8 cellular contexts compared by ENCODE assay signal in the genomic region with DNA sequence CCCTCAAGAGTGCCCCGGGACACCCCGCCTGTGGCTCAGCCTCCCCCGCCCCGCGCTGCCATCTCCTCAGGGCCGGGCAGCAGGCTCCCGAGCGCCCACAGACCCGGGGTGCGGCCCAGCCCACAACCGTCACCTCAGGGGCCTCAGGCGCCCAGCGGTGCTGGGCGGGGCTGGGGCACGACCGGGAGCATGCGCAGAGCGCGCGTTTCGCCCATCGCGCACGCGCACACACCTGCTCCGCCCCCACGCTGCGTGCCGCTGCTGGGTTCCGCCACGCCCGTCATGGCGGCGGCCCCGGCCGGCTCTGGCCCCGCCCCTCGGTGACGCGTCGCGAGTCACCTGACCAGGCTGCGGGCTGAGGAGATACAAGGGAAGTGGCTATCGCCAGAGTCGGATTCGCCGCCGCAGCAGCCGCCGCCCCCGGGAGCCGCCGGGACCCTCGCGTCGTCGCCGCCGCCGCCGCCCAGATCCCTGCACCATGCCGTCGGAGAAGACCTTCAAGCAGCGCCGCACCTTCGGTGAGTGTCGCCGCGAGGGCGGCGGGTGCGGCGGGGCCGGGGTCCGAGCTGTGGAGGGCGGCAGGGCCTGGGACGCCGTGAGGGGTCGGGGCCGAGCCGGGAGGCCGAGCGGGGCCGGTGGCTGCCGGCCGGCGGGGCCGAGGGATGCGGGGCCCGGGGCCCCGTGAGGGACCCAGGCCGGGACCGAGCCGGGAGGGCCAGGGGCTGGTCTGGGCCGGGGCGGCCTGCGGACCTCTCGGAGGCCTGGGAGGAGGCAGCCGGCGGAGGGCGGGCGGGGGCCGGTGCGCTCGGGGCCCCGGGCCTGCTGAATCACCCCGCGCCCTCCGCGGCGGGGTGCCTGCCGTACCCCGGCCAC. TPM values are rescaled to one million over a fixed set of nuclear protein-coding genes. Genes with fewer than 3 reads are reported as not detected.
A peak's percentile ranks its signal among the peaks of the same experiment; 100 is the strongest.
DNase-seq lines count a peak whose midpoint lies in the region; ATAC-seq, FAIRE-seq and TF ChIP-seq lines count a peak whose summit lies in the region.

Gene MAP1LC3B, plus strand, starts transcription at position 387 of the 873 bp plus-strand sequence. Its CDS starts 92 bp downstream, at position 479.

- H3K9me1 ChIP-seq in IMR-90 (ENCODE audit: insufficient read depth, low read length) (peaks cover 4% of the 10 kb centered on the region; the same call in 1 of the 2 replicates), endothelial cell of umbilical vein (replicated peaks; ENCODE audit: control insufficient read depth, extremely low read depth, insufficient read depth, low read length) (no peaks in the 10 kb centered on the region)

- DNase-seq in D721Med (ENCODE audit: insufficient read length, low spot score) (peak; percentile 71), IMR-90 (peak; percentile 94), OCI-LY7 (ENCODE audit: low spot score) (peak; percentile 97), activated T-cell treated with anti-CD3 and anti-CD28 coated beads for 1 hour (ENCODE audit: low read depth) (peak; percentile 97), endothelial cell of umbilical vein (ENCODE audit: low read depth, low spot score) (peak; percentile 98)
- peak; percentile 96 to 98 for DNase-seq in stimulated activated CD8-positive, alpha-beta memory T cell treated with anti-CD3 and anti-CD28 coated beads, Interleukin-2, amount 100 ng/mL, for 48 hours (ENCODE audit: low read depth in 2 of 2)

- peak within 1 kb of the TSS; percentile 96 for H2AK9ac ChIP-seq in IMR-90 (replicated peaks; ENCODE audit: low read depth, low read length, poor library complexity)

- H3K27ac ChIP-seq in IMR-90 (ENCODE audit: insufficient read depth, low read length) (peak within 1 kb of the TSS; percentile 90), OCI-LY7 (ENCODE audit: low read depth, low read length, poor library complexity, severe bottlenecking) (peak within 1 kb of the TSS; percentile 50), endothelial cell of umbilical vein (ENCODE audit: insufficient read depth, low read depth, low read length) (peak within 1 kb of the TSS; percentile 93)

- ATAC-seq in GM21526 (IDR thresholded peaks at IDR 0.05; ENCODE audit: low FRiP score, unreplicated experiment) (peak; percentile 59), IMR-90 (ENCODE audit: low read depth) (peak; percentile 83)

- H3K4me2 ChIP-seq in IMR-90 (ENCODE audit: low read depth, low read length) = peak within 1 kb of the TSS; percentile 87
- peak within 1 kb of the TSS; percentile 92 for H3K4me2 ChIP-seq in OCI-LY7 (ENCODE audit: low read length)
- peak within 1 kb of the TSS; percentile 77 for H3K4me2 ChIP-seq in endothelial cell of umbilical vein (ENCODE audit: insufficient read depth, low read length)

- H3K79me2 ChIP-seq in OCI-LY7 (ENCODE audit: insufficient read depth, low read depth, low read length) (peaks cover 27% of the 10 kb centered on the region; the same call in 1 of the 2 replicates), endothelial cell of umbilical vein (ENCODE audit: control insufficient read depth, insufficient read depth, low read length) (peaks cover 42% of the 10 kb centered on the region)

- TF ChIP-seq POLR2A in IMR-90 (IDR thresholded peaks at IDR 0.05; ENCODE audit: low read depth, low read length) (peak; percentile 99), endothelial cell of umbilical vein (IDR thresholded peaks at IDR 0.05; ENCODE audit: low read depth, low read length) (peak; percentile 89)

- POLR2A ChIA-PET in IMR-90 (lab: Charles Lee; ENCODE audit: unreplicated experiment) (no interaction called here), OCI-LY7 (lab: Charles Lee) (no interaction called here), endothelial cell of umbilical vein (lab: Charles Lee) (no interaction called here)

- TF ChIP-seq RAD21 in IMR-90 (IDR thresholded peaks at IDR 0.05; ENCODE audit: low read length) = no peak

- H4K20me1 ChIP-seq in IMR-90 (ENCODE audit: insufficient read depth, low read length) (peaks cover 38% of the 10 kb centered on the region), OCI-LY7 (ENCODE audit: insufficient read depth, low read length) (peaks cover 14% of the 10 kb centered on the region), endothelial cell of umbilical vein (replicated peaks; ENCODE audit: control insufficient read depth, extremely low read depth, insufficient read depth, low read length) (peaks cover 11% of the 10 kb centered on the region)

- peak within 1 kb of the TSS; percentile 52 for H3K56ac ChIP-seq in IMR-90 (ENCODE audit: extremely low read depth, insufficient read depth, low read length)

- H2BK20ac ChIP-seq in IMR-90 (ENCODE audit: low read depth, low read length) = no peak within 1 kb of the TSS

- peak within 1 kb of the TSS; percentile 86 for H2BK5ac ChIP-seq in IMR-90 (ENCODE audit: low read depth, low read length, poor library complexity, severe bottlenecking)

- H3K4me1 ChIP-seq in IMR-90 (ENCODE audit: control insufficient read depth, insufficient read depth, low read length) (peaks cover 7% of the 10 kb centered on the region), OCI-LY7 (ENCODE audit: insufficient read depth, low read length, poor library complexity, severe bottlenecking) (peaks cover 45% of the 10 kb centered on the region), endothelial cell of umbilical vein (ENCODE audit: control insufficient read depth, extremely low read depth, insufficient read depth, low read length) (peaks cover 34% of the 10 kb centered on the region), mononuclear cell (ENCODE audit: insufficient read depth, low read length) (peaks cover 49% of the 10 kb centered on the region)

- peak within 1 kb of the TSS; percentile 97 for H3K4ac ChIP-seq in IMR-90 (ENCODE audit: low read depth, low read length)

- peak within 1 kb of the TSS; percentile 99 for H3K23ac ChIP-seq in IMR-90 (ENCODE audit: low read depth, low read length)

- H3K9me2 ChIP-seq in OCI-LY7 (ENCODE audit: insufficient read depth, low read length) = no peaks in the 10 kb centered on the region

- no peaks in the 10 kb centered on the region for H3K36me3 ChIP-seq in IMR-90 (ENCODE audit: control insufficient read depth, insufficient read depth, low read length)
- peaks cover 6% of the 10 kb centered on the region; the same call in 1 of the 2 replicates for H3K36me3 ChIP-seq in OCI-LY7 (ENCODE audit: insufficient read depth, low read length)
- H3K36me3 ChIP-seq in endothelial cell of umbilical vein (ENCODE audit: control insufficient read depth in 2 of 2, extremely low read depth in 1 of 2, insufficient read depth in 2 of 2, low read length in 2 of 2) = peaks cover 0 to 3% of the 10 kb centered on the region in 2 experiments

- peak within 1 kb of the TSS; percentile 97 for H3K14ac ChIP-seq in IMR-90 (replicated peaks; ENCODE audit: low read depth, low read length)

- peak within 1 kb of the TSS; percentile 75 for H3K9ac ChIP-seq in IMR-90 (ENCODE audit: low read depth, low read length)
- H3K9ac ChIP-seq in endothelial cell of umbilical vein (replicated peaks; ENCODE audit: extremely low read depth, insufficient read depth, low read length) = peak within 1 kb of the TSS; percentile 97

- peaks cover 0 to 43% of the 10 kb centered on the region in 2 experiments; a peak in 3 of 4 replicates for H3K79me1 ChIP-seq in IMR-90 (ENCODE audit: low read depth in 1 of 2, low read length in 2 of 2)

- peak within 1 kb of the TSS; percentile 99 for H2AK5ac ChIP-seq in IMR-90 (ENCODE audit: low read depth, low read length)

- H2AFZ ChIP-seq in IMR-90 (replicated peaks; ENCODE audit: low read length, poor library complexity) (peak within 1 kb of the TSS; percentile 87), OCI-LY7 (ENCODE audit: low read length) (0 out of 2 replicates have a peak within 1 kb of the TSS, but pooled peaks have one; percentile 5), endothelial cell of umbilical vein (ENCODE audit: low read depth, low read length) (peak within 1 kb of the TSS; percentile 0)

- no peaks in the 10 kb centered on the region for H3K27me3 ChIP-seq in IMR-90 (ENCODE audit: control insufficient read depth, insufficient read depth, low read length)
- no peaks in the 10 kb centered on the region for H3K27me3 ChIP-seq in endothelial cell of umbilical vein (ENCODE audit: control insufficient read depth in 2 of 2, insufficient read depth in 2 of 2, low read length in 2 of 2)
- no peaks in the 10 kb centered on the region for H3K27me3 ChIP-seq in mononuclear cell (ENCODE audit: insufficient read depth, low read length)

- peak within 1 kb of the TSS; percentile 78; the same call in 1 of the 3 replicates for H2BK15ac ChIP-seq in IMR-90 (ENCODE audit: low read depth, low read length)

- peak within 1 kb of the TSS; percentile 84 for H2BK120ac ChIP-seq in IMR-90 (ENCODE audit: low read depth, low read length)

- CTCF ChIA-PET in IMR-90 (lab: Yijun Ruan, JAX) = interaction anchor here (2.4 kb wide), 1 partner anchor 244 kb away, joined by 7 read pairs; no protein-coding TSS in a partner anchor
- CTCF ChIA-PET in OCI-LY7 (lab: Charles Lee; ENCODE audit: unreplicated experiment) = no interaction called here
- CTCF ChIA-PET in endothelial cell of umbilical vein (lab: Charles Lee) = interaction anchor here (2.5 kb wide), 1 partner anchor 179 kb away, joined by 8 read pairs; no protein-coding TSS in a partner anchor

- H4K91ac ChIP-seq in IMR-90 (ENCODE audit: insufficient read depth, low read depth, low read length) = peak within 1 kb of the TSS; percentile 88

- FAIRE-seq in D721Med (lab: Jason Lieb, UNC) (no peak), endothelial cell of umbilical vein (lab: Jason Lieb, UNC) (peak; percentile 61)

- 0% methylated on average over 34 of the region's 113 CpGs; no CpG with 5 or more reads in 1 of the 2 experiments for WGBS in IMR-90 (ENCODE audit: extremely low coverage in 2 of 2, insufficient read length in 1 of 2), 2 experiments

- BruUV-seq in IMR-90 (replicated peaks; lab: Mats Ljungman, UMichigan) = no TSS peak
- BruUV-seq in OCI-LY7 (replicated peaks; lab: Mats Ljungman, UMichigan) = no TSS peak
- BruUV-seq in endothelial cell of umbilical vein (replicated peaks; lab: Mats Ljungman, UMichigan) = no TSS peak

- H4K8ac ChIP-seq in IMR-90 (ENCODE audit: low read depth in 2 of 2, low read length in 2 of 2) = peak within 1 kb of the TSS; percentile 95 to 98

- dilution Hi-C loops in IMR-90 (cut with HindIII; ENCODE audit: low sequenced_read_pairs, unreplicated experiment) = no loop called here
- dilution Hi-C loops in endothelial cell of umbilical vein (cut with MboI; ENCODE audit: extremely low pct_ligation_motif_present, low sequenced_read_pairs) = no loop called here

- in situ Hi-C loops in IMR-90 (cut with MboI; ENCODE audit: low sequenced_read_pairs) = no loop called here

- no peaks in the 10 kb centered on the region for H3K9me3 ChIP-seq in IMR-90 (ENCODE audit: control insufficient read depth, insufficient read depth, low read length)
- H3K9me3 ChIP-seq in OCI-LY7 (ENCODE audit: low read length) = no peaks in the 10 kb centered on the region
- H3K9me3 ChIP-seq in endothelial cell of umbilical vein (replicated peaks; ENCODE audit: control insufficient read depth, insufficient read depth, low read length) = no peaks in the 10 kb centered on the region
- no peaks in the 10 kb centered on the region for H3K9me3 ChIP-seq in mononuclear cell (ENCODE audit: low read depth, low read length)

- peak within 1 kb of the TSS; percentile 55; the same call in 1 of the 2 replicates for H3K18ac ChIP-seq in IMR-90 (ENCODE audit: low read depth, low read length)

- peak within 1 kb of the TSS; percentile 62 for H4K5ac ChIP-seq in IMR-90 (ENCODE audit: low read depth, low read length)

- intact Hi-C loops in IMR-90 (cut with micrococcal nuclease) = no loop called here
- intact Hi-C loops in OCI-LY7 (cut with micrococcal nuclease; ENCODE audit: unreplicated experiment) = loop anchor here (5.0 kb wide), 1 partner anchor 310 kb away; no protein-coding TSS in a partner anchor
- intact Hi-C loops in endothelial cell of umbilical vein (cut with micrococcal nuclease) = loop anchor here (1.0 to 5.0 kb wide), 5 partner anchors 9 to 830 kb away; partner anchors contain the start of genes FBXO31 and ZCCHC14

- TF ChIP-seq CTCF in D721Med (IDR thresholded peaks at IDR 0.05; ENCODE audit: insufficient read depth, missing control alignments) = no peak
- TF ChIP-seq CTCF in IMR-90 (conservative IDR thresholded peaks at IDR 0.05; ENCODE audit: low read depth, low read length) = no peak
- no peak for TF ChIP-seq CTCF in OCI-LY7 (conservative IDR thresholded peaks at IDR 0.05; ENCODE audit: low read length)
- no peak for TF ChIP-seq CTCF in endothelial cell of umbilical vein (IDR thresholded peaks at IDR 0.05; ENCODE audit: extremely low read depth in 1 of 2, insufficient read depth in 1 of 2, low read depth in 1 of 2, low read length in 2 of 2)

- peak within 1 kb of the TSS; percentile 75 for H3K4me3 ChIP-seq in IMR-90 (ENCODE audit: insufficient read depth, low read depth, low read length)
- peak within 1 kb of the TSS; percentile 78 for H3K4me3 ChIP-seq in OCI-LY7 (ENCODE audit: low read depth, low read length, poor library complexity, severe bottlenecking)
- H3K4me3 ChIP-seq in endothelial cell of umbilical vein (replicated peaks in 1 of 3; ENCODE audit: insufficient read depth in 1 of 3, low read depth in 1 of 3, low read length in 3 of 3) = peak within 1 kb of the TSS; percentile 24 to 91 (median 82)
- H3K4me3 ChIP-seq in mononuclear cell (ENCODE audit: low read length) = peak within 1 kb of the TSS; percentile 69

RNA-seq across cellular contexts. Expression of gene MAP1LC3B, which starts in this region (rescaled TPM):
- total RNA-seq in IMR-90 (2012; rRNA removed) (23.5 and 25.3 TPM in 2 replicates), OCI-LY7 (2022) (43.8 and 48.5 TPM in 2 replicates), endothelial cell of umbilical vein (94.5 and 99.9 TPM in 2 replicates), mononuclear cell (63.1 TPM)
- polyA plus RNA-seq in IMR-90 (2012; rRNA removed) (46.9 and 57.7 TPM in 2 replicates), endothelial cell of umbilical vein (33.7 and 40.7 TPM in 2 replicates)
- polyA plus RNA-seq in IMR-90 (2012; cell fraction: cytosol; rRNA removed) = 30.4 and 40.6 TPM in 2 replicates
- 7.3 and 33.0 TPM in 2 replicates for polyA plus RNA-seq in IMR-90 (2012; cell fraction: nucleus; rRNA removed; ENCODE audit: low replicate concordance)
- total RNA-seq in OCI-LY7 (2014; rRNA removed; shearing (Covaris generic)) = 15.3 and 15.5 TPM in 2 replicates
- 46.7 and 58.4 TPM in 2 replicates for polyA plus RNA-seq in endothelial cell of umbilical vein (2011; cell fraction: cytosol; rRNA removed)
- 32.9 and 37.4 TPM in 2 replicates for polyA plus RNA-seq in endothelial cell of umbilical vein (2011; cell fraction: nucleus; rRNA removed)
- 157 and 161 TPM in 2 replicates for polyA plus RNA-seq in endothelial cell of umbilical vein (2012)
- polyA minus RNA-seq in endothelial cell of umbilical vein = 27.2 and 32.8 TPM in 2 replicates
- polyA minus RNA-seq in endothelial cell of umbilical vein (2011; cell fraction: cytosol; rRNA and poly(A)+ RNA removed) = 27.1 TPM
- polyA minus RNA-seq in endothelial cell of umbilical vein (2011; cell fraction: nucleus; rRNA and poly(A)+ RNA removed) = 27.2 and 31.7 TPM in 2 replicates

Comparison
In these comparisons a context has a peak if more than half of its experiments do, and no peak if none do; other contexts are left out.
1. Peak in every context shown above with its lines: DNase-seq, ATAC-seq, H3K4me3 ChIP-seq and H3K27ac ChIP-seq.
2. H2AFZ ChIP-seq: peak in every context shown above with its lines; median percentile 87 in IMR-90; 5 in OCI-LY7; 0 in endothelial cell of umbilical vein.